Comparison of ENCODE assay signal across 8 cellular contexts in genomic region chr1:92482665-92483441, GRCh38. TPM values are rescaled to one million over a fixed set of nuclear protein-coding genes. Genes with fewer than 3 reads are reported as not detected.
A peak's percentile ranks its signal among the peaks of the same experiment; 100 is the strongest.
DNase-seq lines count a peak whose midpoint lies in the region; ATAC-seq and TF ChIP-seq lines count a peak whose summit lies in the region.

No MANE protein-coding gene starts in this region.

- peaks cover 3% of the 10 kb centered on the region for H3K27me3 ChIP-seq in Panc1 (ENCODE audit: control insufficient read depth, insufficient read depth, low read length)
- H3K27me3 ChIP-seq in mesendoderm (ENCODE audit: insufficient read depth, low read length, poor library complexity), result peaks cover 86% of the 10 kb centered on the region

- in situ Hi-C loops in Panc1 (cut with HindIII; ENCODE audit: low pct_unique_long_range_greater_than_20kb, low sequenced_read_pairs), result no loop called here

- intact Hi-C loops in Panc1 (cut with micrococcal nuclease; ENCODE audit: unreplicated experiment), result no loop called here

- peak overlapping the region; percentile 48 for H3K4me2 ChIP-seq in mesendoderm (ENCODE audit: low read length)

- WGBS in mesendoderm (ENCODE audit: extremely low coverage, insufficient coverage, low lambda C conversion rate), result no CpG with 5 or more reads among the region's 53 CpGs
- 3% methylated on average over 53 of the region's 53 CpGs for WGBS in urinary bladder

- BruUV-seq in Panc1 (replicated peaks; lab: Mats Ljungman, UMichigan), result no TSS peak

- no peak overlapping the region for H2BK120ac ChIP-seq in mesendoderm (ENCODE audit: low read depth, low read length)

- no peak for ATAC-seq in Panc1
- no peak for ATAC-seq in GM21825 (IDR thresholded peaks at IDR 0.05; ENCODE audit: unreplicated experiment)

- no peak overlapping the region for H3K27ac ChIP-seq in Panc1 (ENCODE audit: low read length)
- H3K27ac ChIP-seq in mesendoderm (ENCODE audit: low read depth, low read length), result no peak overlapping the region
- H3K27ac ChIP-seq in urinary bladder (ENCODE audit: low read depth), result no peak overlapping the region

- H4K5ac ChIP-seq in mesendoderm (ENCODE audit: low read length), result no peak overlapping the region

- H3K79me2 ChIP-seq in mesendoderm (ENCODE audit: control insufficient read depth, insufficient read depth, low read length), result no peaks in the 10 kb centered on the region

- H3K36me3 ChIP-seq in Panc1 (ENCODE audit: control insufficient read depth, insufficient read depth, low read length), result no peaks in the 10 kb centered on the region
- H3K36me3 ChIP-seq in mesendoderm (ENCODE audit: control insufficient read depth, insufficient read depth, low read length), result no peaks in the 10 kb centered on the region
- H3K36me3 ChIP-seq in urinary bladder (ENCODE audit: insufficient read depth), result no peaks in the 10 kb centered on the region

- H3K23ac ChIP-seq in mesendoderm (ENCODE audit: low read length), result no peak overlapping the region

- CTCF ChIA-PET in Panc1 (lab: Charles Lee), result no interaction called here

- H3K9ac ChIP-seq in mesendoderm (ENCODE audit: low read length), result no peak overlapping the region

- H3K18ac ChIP-seq in mesendoderm (ENCODE audit: low read length), result no peak overlapping the region

- H2BK5ac ChIP-seq in mesendoderm (ENCODE audit: low read length), result no peak overlapping the region

- H3K4me1 ChIP-seq in Panc1 (ENCODE audit: control insufficient read depth, insufficient read depth, low read length) (peaks cover 2% of the 10 kb centered on the region; the same call in 1 of the 2 replicates), mesendoderm (ENCODE audit: control insufficient read depth, low read depth, low read length) (peaks cover 5% of the 10 kb centered on the region), urinary bladder (ENCODE audit: insufficient read depth) (peaks cover 4% of the 10 kb centered on the region)

- no peak overlapping the region for H3K4ac ChIP-seq in mesendoderm (ENCODE audit: low read depth, low read length)

- H3K4me3 ChIP-seq in Panc1 (ENCODE audit: low read depth in 2 of 2, low read length in 2 of 2) (peak overlapping the region; percentile 37 to 52; a peak in 3 of 4 replicates), cardiac fibroblast (replicated peaks in 1 of 2; ENCODE audit: low read depth in 2 of 2, low read length in 2 of 2) (peak overlapping the region; percentile 19 to 34), mesendoderm (ENCODE audit: low read length) (no peak overlapping the region), urinary bladder (ENCODE audit: low read depth, low read length) (peak overlapping the region; percentile 58)

- H3K56ac ChIP-seq in mesendoderm (ENCODE audit: low read length), result no peak overlapping the region

- DNase-seq in NCI-H2196 (lab: John Stamatoyannopoulos, UW; ENCODE audit: unreplicated experiment) (peak; percentile 14), NCI-H2196 treated with DMSO at 0.1 percent for 48 hours (lab: John Stamatoyannopoulos, UW; ENCODE audit: unreplicated experiment) (no peak), Panc1 (ENCODE audit: low read depth, low spot score) (no peak), cardiac fibroblast (ENCODE audit: low read depth in 2 of 2) (no peak), mesendoderm (peak; percentile 59), NCI-H1436 (lab: John Stamatoyannopoulos, UW) (no peak)

- H3K9me3 ChIP-seq in Panc1 (ENCODE audit: control insufficient read depth, insufficient read depth, low read depth, low read length), result no peaks in the 10 kb centered on the region

- H3K79me1 ChIP-seq in mesendoderm (ENCODE audit: low read length), result no peaks in the 10 kb centered on the region

- H2BK15ac ChIP-seq in mesendoderm (replicated peaks; ENCODE audit: low read depth), result no peak overlapping the region

- H4K8ac ChIP-seq in mesendoderm (ENCODE audit: low read depth, low read length), result no peak overlapping the region

- TF ChIP-seq CTCF in Panc1 (IDR thresholded peaks at IDR 0.05) (no peak), cardiac fibroblast (IDR thresholded peaks at IDR 0.05; ENCODE audit: low read depth, low read length) (no peak)

- POLR2A ChIA-PET in Panc1 (lab: Charles Lee), result interaction anchor here (0.9 kb wide), 1 partner anchor 692 kb away, joined by 14 read pairs; no protein-coding TSS in a partner anchor

- H2AK5ac ChIP-seq in mesendoderm (ENCODE audit: low read length), result no peak overlapping the region

RNA-seq across cellular contexts. Expression of gene GFI1, which starts 3.9 kb away (rescaled TPM):
- total RNA-seq in Panc1 (2021; ENCODE audit: unreplicated experiment), result 0.49 TPM
- 0.13 TPM for polyA plus RNA-seq in Panc1 (2012; ENCODE audit: insufficient read length)
- 0.08 TPM for polyA plus RNA-seq in mesendoderm (2013, experiment 1 of 2)
- polyA plus RNA-seq in mesendoderm (2013, experiment 2 of 2), result 0.13 TPM
- total RNA-seq in urinary bladder, result 0.63 TPM
- 0.60 TPM for polyA plus RNA-seq in urinary bladder

Comparison
In these comparisons a context has a peak if more than half of its experiments do, and no peak if none do; other contexts are left out.
1. DNase-seq: peak in NCI-H2196 (single experiment) and mesendoderm (single experiment); none in NCI-H2196 treated with DMSO at 0.1 percent for 48 hours (single experiment), Panc1 (single experiment), cardiac fibroblast (0 of 2) and NCI-H1436 (single experiment).